ENCODE assay signal across 7 cellular contexts in genomic region chr7:116408831-116409453, GRCh38.
DNase-seq lines count a peak whose midpoint lies in the region; TF ChIP-seq lines count a peak whose summit lies in the region.
"Not testable (repeated sequence)": the region's sequence is repeated elsewhere in the genome, so short reads cannot be mapped to it uniquely, and the experiment has no call there.

No MANE protein-coding gene starts in this region.

- DNase-seq in ELF-1 (ENCODE audit: low read depth, low spot score) (peak; percentile 13), NCI-H460 (ENCODE audit: extremely low read depth, low read depth) (peak; percentile 16)
- not testable (repeated sequence) for DNase-seq in RWPE1 (ENCODE audit: low spot score); left ventricle myocardium inferior; neuronal stem cell (ENCODE audit: low spot score)
- peak; percentile 35 for DNase-seq in activated CD4-positive, alpha-beta T cell treated with anti-CD3 and anti-CD28 coated beads, Interleukin-2, amount 10 ng/mL, durations not matched to agents 24 days and 14 days

- not testable (repeated sequence) for H4K8ac ChIP-seq in neuronal stem cell (ENCODE audit: low read depth, low read length)

- POLR2A ChIA-PET in HEK293 (lab: Yijun Ruan, JAX); RWPE1 (lab: Yijun Ruan, JAX; ENCODE audit: low non-redundant PET): not testable (repeated sequence)

- H2AK5ac ChIP-seq in neuronal stem cell (ENCODE audit: low read depth, low read length): not testable (repeated sequence)

- H3K4me3 Mint-ChIP-seq in activated CD4-positive, alpha-beta T cell treated with anti-CD3 and anti-CD28 coated beads, Interleukin-2, amount 10 ng/mL, durations not matched to agents 24 days and 14 days: not testable (repeated sequence)

- not testable (repeated sequence) for H2BK15ac ChIP-seq in neuronal stem cell (ENCODE audit: low read length)

- not testable (repeated sequence) for H3K4ac ChIP-seq in neuronal stem cell (ENCODE audit: low read length)

- WGBS in neuronal stem cell (ENCODE audit: extremely low coverage in 2 of 2, insufficient read length in 2 of 2, insufficient replicate concordance in 1 of 2), 2 donors: no CpG with 5 or more reads among the region's 28 CpGs

- intact Hi-C loops in activated CD4-positive, alpha-beta T cell treated with anti-CD3 and anti-CD28 coated beads, Interleukin-2, amount 10 ng/mL, durations not matched to agents 24 days and 14 days (cut with micrococcal nuclease); left ventricle myocardium inferior (cut with micrococcal nuclease): not testable (repeated sequence)

- not testable (repeated sequence) for H3K23ac ChIP-seq in neuronal stem cell (ENCODE audit: low read depth, low read length, poor library complexity)

- H3K14ac ChIP-seq in neuronal stem cell (ENCODE audit: low read length): not testable (repeated sequence)

- H3K27ac ChIP-seq in HEK293 (ENCODE audit: extremely low read depth, low read depth, low read length); neuronal stem cell (replicated peaks; ENCODE audit: low read length): not testable (repeated sequence)
- H3K27ac ChIP-seq in RWPE1: peak overlapping the region; percentile 56
- H3K27ac ChIP-seq in left ventricle myocardium inferior (replicated peaks): peak overlapping the region; percentile 3

- not testable (repeated sequence) for H3K36me3 Mint-ChIP-seq in activated CD4-positive, alpha-beta T cell treated with anti-CD3 and anti-CD28 coated beads, Interleukin-2, amount 10 ng/mL, durations not matched to agents 24 days and 14 days (ENCODE audit: low read depth)

- not testable (repeated sequence) for H3K4me2 ChIP-seq in neuronal stem cell (ENCODE audit: insufficient read depth, low read length, poor library complexity, severe bottlenecking)

- not testable (repeated sequence) for H2BK5ac ChIP-seq in neuronal stem cell (ENCODE audit: low read length)

- not testable (repeated sequence) for H2BK120ac ChIP-seq in neuronal stem cell (ENCODE audit: low read depth, low read length)

- TF ChIP-seq CTCF in HEK293 (tag by site-specific recombination; IDR thresholded peaks at IDR 0.05); RWPE1 (conservative IDR thresholded peaks at IDR 0.05; ENCODE audit: low read depth); left ventricle myocardium inferior (IDR thresholded peaks at IDR 0.05; ENCODE audit: borderline replicate concordance): not testable (repeated sequence)

- H2AFZ ChIP-seq in neuronal stem cell (ENCODE audit: low read length): peak overlapping the region; percentile 13

- H3K79me1 ChIP-seq in neuronal stem cell (ENCODE audit: low read depth, low read length): not testable (repeated sequence)

- not testable (repeated sequence) for H3K4me1 ChIP-seq in HEK293 (ENCODE audit: control insufficient read depth, insufficient read depth, low read length); neuronal stem cell (ENCODE audit: control insufficient read depth in 2 of 2, insufficient read depth in 1 of 2, low read depth in 1 of 2, low read length in 2 of 2)
- H3K4me1 ChIP-seq in left ventricle myocardium inferior: peaks cover 25% of the 10 kb centered on the region

- H3K4me1 Mint-ChIP-seq in activated CD4-positive, alpha-beta T cell treated with anti-CD3 and anti-CD28 coated beads, Interleukin-2, amount 10 ng/mL, durations not matched to agents 24 days and 14 days: not testable (repeated sequence)

- not testable (repeated sequence) for H2BK12ac ChIP-seq in neuronal stem cell (ENCODE audit: low read length)

- not testable (repeated sequence) for H3K27ac Mint-ChIP-seq in activated CD4-positive, alpha-beta T cell treated with anti-CD3 and anti-CD28 coated beads, Interleukin-2, amount 10 ng/mL, durations not matched to agents 24 days and 14 days

- H3K18ac ChIP-seq in neuronal stem cell (ENCODE audit: low read length): not testable (repeated sequence)

- H3K4me3 ChIP-seq in HEK293 (ENCODE audit: low read depth, low read length); left ventricle myocardium inferior; neuronal stem cell (ENCODE audit: low read length in 2 of 2): not testable (repeated sequence)

- H3K36me3 ChIP-seq in HEK293 (ENCODE audit: control insufficient read depth in 2 of 2, insufficient read depth in 1 of 2, low read length in 2 of 2); left ventricle myocardium inferior; neuronal stem cell (replicated peaks in 1 of 2; ENCODE audit: control insufficient read depth in 2 of 2, insufficient read depth in 2 of 2, low read length in 2 of 2): not testable (repeated sequence)

- not testable (repeated sequence) for H3K9me3 Mint-ChIP-seq in activated CD4-positive, alpha-beta T cell treated with anti-CD3 and anti-CD28 coated beads, Interleukin-2, amount 10 ng/mL, durations not matched to agents 24 days and 14 days

- CTCF ChIA-PET in HEK293 (lab: Yijun Ruan, JAX): interaction anchor here (0.5 to 0.6 kb wide), 2 partner anchors 151 to 157 kb away, joined by 5 read pairs; no protein-coding TSS in a partner anchor
- CTCF ChIA-PET in RWPE1 (lab: Yijun Ruan, JAX): not testable (repeated sequence)

- not testable (repeated sequence) for H3K9ac ChIP-seq in neuronal stem cell (ENCODE audit: low read depth, low read length, poor library complexity)

- H3K27me3 ChIP-seq in left ventricle myocardium inferior (ENCODE audit: low read depth); neuronal stem cell (ENCODE audit: control insufficient read depth in 3 of 3, insufficient read depth in 3 of 3, low read depth in 1 of 3, low read length in 3 of 3): not testable (repeated sequence)

- not testable (repeated sequence) for H4K91ac ChIP-seq in neuronal stem cell (ENCODE audit: low read depth, low read length, poor library complexity)

- not testable (repeated sequence) for H3K27me3 Mint-ChIP-seq in activated CD4-positive, alpha-beta T cell treated with anti-CD3 and anti-CD28 coated beads, Interleukin-2, amount 10 ng/mL, durations not matched to agents 24 days and 14 days

- not testable (repeated sequence) for H3K9me3 ChIP-seq in HEK293 (ENCODE audit: control insufficient read depth, insufficient read depth, low read depth, low read length); left ventricle myocardium inferior (replicated peaks); neuronal stem cell (replicated peaks in 1 of 2; ENCODE audit: control insufficient read depth in 2 of 2, insufficient read depth in 1 of 2, low read depth in 1 of 2, low read length in 2 of 2)

TF ChIP-seq in HEK293, 187 proteins besides CTCF, POLR2A, EP300 and RAD21:
- TF ChIP-seq YY1 (tag by site-specific recombination; IDR thresholded peaks at IDR 0.05) (0 out of 2 replicates have a peak, but pooled peaks have one; percentile 41), ZFP69B (tag by site-specific recombination; IDR thresholded peaks at IDR 0.05) (peak; percentile 49), IKZF3 (tag by site-specific recombination; IDR thresholded peaks at IDR 0.05) (peak; percentile 47; the same call in 1 of the 2 replicates), ZNF692 (tag by site-specific recombination; IDR thresholded peaks at IDR 0.05) (0 out of 2 replicates have a peak, but pooled peaks have one; percentile 16)
